Comparison of ENCODE assay signal across 8 cellular contexts in genomic region chr11:61532136-61533038, GRCh38. TPM values are rescaled to one million over a fixed set of nuclear protein-coding genes. Genes with fewer than 3 reads are reported as not detected.
A peak's percentile ranks its signal among the peaks of the same experiment; 100 is the strongest.
DNase-seq lines count a peak whose midpoint lies in the region; ATAC-seq, FAIRE-seq and TF ChIP-seq lines count a peak whose summit lies in the region.

No MANE protein-coding gene starts in this region.

- WGBS in A549 (ENCODE audit: missing lambda C conversion rate) = 27% methylated on average over 10 of the region's 10 CpGs
- WGBS in prostate gland = 86% methylated on average over 10 of the region's 10 CpGs

- POLR2A ChIA-PET in A549 (lab: Yijun Ruan, JAX) = no interaction called here

- TF ChIP-seq POLR2A in A549 (IDR thresholded peaks at IDR 0.05; ENCODE audit: low read length) (no peak), prostate gland (IDR thresholded peaks at IDR 0.05) (no peak)

- TF ChIP-seq CTCF in A549 (IDR thresholded peaks at IDR 0.05) = peak; percentile 78
- TF ChIP-seq CTCF in GM12875 (IDR thresholded peaks at IDR 0.05; ENCODE audit: borderline replicate concordance, insufficient read depth, low read depth, low read length) = peak; percentile 97
- TF ChIP-seq CTCF in epithelial cell of proximal tubule (conservative IDR thresholded peaks at IDR 0.05; ENCODE audit: low read depth, low read length) = peak; percentile 89
- peak; percentile 56 to 73 (median 61) for TF ChIP-seq CTCF in prostate gland (IDR thresholded peaks at IDR 0.05)

- no peak overlapping the region for H3K4me3 ChIP-seq in A549
- no peak overlapping the region for H3K4me3 ChIP-seq in GM12875 (ENCODE audit: low read depth, low read length)
- H3K4me3 ChIP-seq in epithelial cell of proximal tubule (ENCODE audit: low read depth, low read length) = no peak overlapping the region
- no peak overlapping the region for H3K4me3 ChIP-seq in prostate gland

- no peaks in the 10 kb centered on the region for H3K36me3 ChIP-seq in prostate gland

- peak; percentile 38 to 44; a peak in 3 of 5 replicates for TF ChIP-seq RAD21 in A549 (conservative IDR thresholded peaks at IDR 0.05 in 1 of 2, IDR thresholded peaks at IDR 0.05 in 1 of 2)

- TF ChIP-seq EP300 in A549 (IDR thresholded peaks at IDR 0.05) = no peak

- CTCF ChIA-PET in A549 (lab: Yijun Ruan, JAX) = interaction anchor here (0.6 to 9.1 kb wide), 27 partner anchors 8 to 151 kb away, joined by 3 to 150 read pairs (median 5); a partner anchor contains a TSS

- H3K27ac ChIP-seq in A549 (peak overlapping the region in 1 of 2 experiments; percentile 56; a peak in 2 of 6 replicates), prostate gland (peak overlapping the region; percentile 81 to 88)

- peak; percentile 49 to 87 for DNase-seq in A549 (ENCODE audit: low read depth in 1 of 2, low spot score in 1 of 2)
- peak; percentile 55 for DNase-seq in NCI-H2196 (lab: John Stamatoyannopoulos, UW; ENCODE audit: unreplicated experiment)
- peak; percentile 34 for DNase-seq in activated CD4-positive, alpha-beta T cell treated with anti-CD3 and anti-CD28 coated beads, Interleukin-2, amount 50 U/mL, for 1 hour
- no peak for DNase-seq in epithelial cell of proximal tubule (ENCODE audit: low read depth)
- DNase-seq in prostate gland (ENCODE audit: low spot score) = no peak
- DNase-seq in epidermal melanocyte (ENCODE audit: insufficient read length, low spot score) = no peak

- ATAC-seq in A549 (peak; percentile 42 to 83; a peak in 5 of 6 replicates), GM21526 (IDR thresholded peaks at IDR 0.05; ENCODE audit: low FRiP score, unreplicated experiment) (no peak)

- H3K4me2 ChIP-seq in A549 = peak overlapping the region; percentile 20; the same call in 1 of the 3 replicates

- intact Hi-C loops in prostate gland (cut with DNase I) = no loop called here

- H3K9me3 ChIP-seq in A549 (no peaks in the 10 kb centered on the region), prostate gland (no peaks in the 10 kb centered on the region)

- H3K4me1 ChIP-seq in A549 (peaks cover 9% of the 10 kb centered on the region), prostate gland (replicated peaks) (peaks cover 29% of the 10 kb centered on the region)

- H3K27me3 ChIP-seq in prostate gland (replicated peaks; ENCODE audit: insufficient read depth) = no peaks in the 10 kb centered on the region

- no peak for FAIRE-seq in A549 (lab: Jason Lieb, UNC)

TF ChIP-seq in A549, 52 proteins besides CTCF, POLR2A, EP300 and RAD21:
- TF ChIP-seq HOXB5 (CRISPR knock-in tag; IDR thresholded peaks at IDR 0.05) (no peak), CBX2 (IDR thresholded peaks at IDR 0.05; ENCODE audit: borderline replicate concordance, low read depth) (no peak), SMC3 (IDR thresholded peaks at IDR 0.05) (peak; percentile 47; the same call in 1 of the 3 replicates), CBX8 (IDR thresholded peaks at IDR 0.05) (no peak)

RNA-seq across cellular contexts. Expression of gene LRRC10B, which starts 23.8 kb away (rescaled TPM):
- polyA plus RNA-seq in A549 (2011; rRNA removed) (0.03 TPM in 1 of 2 replicates, not detected in the other), A549 (2017; fragmentation: RNase III; extraction: RNeasy Plus Mini Kit Qiagen cat#74134 plus additional on column Dnase treatment) (0.04 to 0.13 TPM in 2 of 3 replicates, not detected in the other)
- polyA plus RNA-seq in A549 (2012; cell fraction: cytosol; rRNA removed) = 0.04 and 0.09 TPM in 2 replicates
- polyA plus RNA-seq in A549 (2012; cell fraction: nucleus; rRNA removed) = 0.07 TPM in 2 replicates
- polyA minus RNA-seq in A549 (2011; rRNA and poly(A)+ RNA removed) = not detected in 2 replicates
- total RNA-seq in epithelial cell of proximal tubule (0.36 TPM in 1 of 2 replicates, not detected in the other), prostate gland (1 to 10 TPM in 1 of 2 donors, under 1 TPM in 1; 0.09 to 1.2 TPM)

RNA-seq across cellular contexts. Expression of gene SYT7, which starts 48.5 kb away (rescaled TPM):
- polyA plus RNA-seq in A549 (2011; rRNA removed) (0.37 and 0.38 TPM in 2 replicates), A549 (2017; fragmentation: RNase III; extraction: RNeasy Plus Mini Kit Qiagen cat#74134 plus additional on column Dnase treatment) (0.78 to 1.0 TPM (median 1.0 TPM) in 3 replicates)
- polyA plus RNA-seq in A549 (2012; cell fraction: cytosol; rRNA removed) = 0.77 and 1.1 TPM in 2 replicates
- 0.61 and 1.3 TPM in 2 replicates for polyA plus RNA-seq in A549 (2012; cell fraction: nucleus; rRNA removed)
- polyA minus RNA-seq in A549 (2011; rRNA and poly(A)+ RNA removed) = 0.41 and 0.49 TPM in 2 replicates
- total RNA-seq in epithelial cell of proximal tubule (0.23 TPM in 1 of 2 replicates, not detected in the other), prostate gland (100 to 1,000 TPM; 114 to 199 TPM)

Comparison
In these comparisons a context has a peak if more than half of its experiments do, and no peak if none do; other contexts are left out.
1. DNase-seq: peak in A549 (2 of 2), NCI-H2196 (single experiment) and activated CD4-positive, alpha-beta T cell treated with anti-CD3 and anti-CD28 coated beads, Interleukin-2, amount 50 U/mL, for 1 hour (single experiment); none in epithelial cell of proximal tubule (single experiment), prostate gland (single experiment) and epidermal melanocyte (single experiment).
2. RNA of gene SYT7, which starts 48.5 kb away (total RNA-seq): 114 to 199 TPM in prostate gland; 0.23 TPM in epithelial cell of proximal tubule; every median in the first group is over 10 times any median in the second.
3. Peak in every context shown above with its lines, with median percentiles within 50 percentile points of each other: CTCF ChIP-seq.